In the genomic region with DNA sequence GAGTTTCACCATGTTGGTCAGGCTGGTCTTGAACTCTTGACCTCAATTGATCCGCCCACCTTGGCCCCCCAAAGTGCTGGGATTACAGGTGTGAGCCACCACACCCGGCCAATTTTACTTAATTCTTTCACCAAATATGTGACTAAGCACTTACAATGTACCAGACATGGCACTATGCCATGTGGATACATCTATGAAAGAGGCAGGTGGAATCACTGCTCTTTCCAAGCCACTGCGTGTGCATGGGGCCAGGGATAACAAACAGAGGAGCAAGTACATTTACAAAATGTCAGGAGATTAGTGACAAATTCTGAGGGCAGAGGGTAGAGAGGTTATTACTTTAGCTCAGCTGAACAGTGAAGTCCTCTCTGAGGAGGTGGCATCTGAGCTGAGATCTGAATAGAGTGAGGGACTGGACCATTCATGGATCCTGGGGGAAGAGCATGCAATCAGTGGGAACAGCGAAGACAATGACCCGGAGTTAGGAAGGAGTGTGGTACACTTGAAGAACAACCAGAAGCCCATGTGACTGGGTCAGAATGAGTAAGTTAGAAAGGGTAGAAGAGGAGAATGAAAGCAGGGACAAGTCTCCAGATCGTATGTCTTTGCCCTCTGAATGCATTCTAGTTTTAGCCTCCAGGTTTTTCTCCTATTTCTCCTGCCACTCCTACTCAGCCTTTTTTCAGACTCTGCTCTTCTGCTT, we compare ENCODE assay signal across 2 cellular contexts.
TF ChIP-seq lines count a peak whose summit lies in the region.

No MANE protein-coding gene starts in this region.

TF ChIP-seq in GM12878, 131 proteins besides CTCF, POLR2A, EP300 and RAD21 (continued from another document):
- TF ChIP-seq EED (IDR thresholded peaks at IDR 0.05; ENCODE audit: low read depth) = peak; percentile 55
- TF ChIP-seq RAD51 (IDR thresholded peaks at IDR 0.05) = 0 out of 2 replicates have a peak, but pooled peaks have one; percentile 20

TF ChIP-seq in GM23338, 12 proteins besides CTCF, POLR2A, EP300 and RAD21 (continued from another document):
- TF ChIP-seq, protein P1, sequence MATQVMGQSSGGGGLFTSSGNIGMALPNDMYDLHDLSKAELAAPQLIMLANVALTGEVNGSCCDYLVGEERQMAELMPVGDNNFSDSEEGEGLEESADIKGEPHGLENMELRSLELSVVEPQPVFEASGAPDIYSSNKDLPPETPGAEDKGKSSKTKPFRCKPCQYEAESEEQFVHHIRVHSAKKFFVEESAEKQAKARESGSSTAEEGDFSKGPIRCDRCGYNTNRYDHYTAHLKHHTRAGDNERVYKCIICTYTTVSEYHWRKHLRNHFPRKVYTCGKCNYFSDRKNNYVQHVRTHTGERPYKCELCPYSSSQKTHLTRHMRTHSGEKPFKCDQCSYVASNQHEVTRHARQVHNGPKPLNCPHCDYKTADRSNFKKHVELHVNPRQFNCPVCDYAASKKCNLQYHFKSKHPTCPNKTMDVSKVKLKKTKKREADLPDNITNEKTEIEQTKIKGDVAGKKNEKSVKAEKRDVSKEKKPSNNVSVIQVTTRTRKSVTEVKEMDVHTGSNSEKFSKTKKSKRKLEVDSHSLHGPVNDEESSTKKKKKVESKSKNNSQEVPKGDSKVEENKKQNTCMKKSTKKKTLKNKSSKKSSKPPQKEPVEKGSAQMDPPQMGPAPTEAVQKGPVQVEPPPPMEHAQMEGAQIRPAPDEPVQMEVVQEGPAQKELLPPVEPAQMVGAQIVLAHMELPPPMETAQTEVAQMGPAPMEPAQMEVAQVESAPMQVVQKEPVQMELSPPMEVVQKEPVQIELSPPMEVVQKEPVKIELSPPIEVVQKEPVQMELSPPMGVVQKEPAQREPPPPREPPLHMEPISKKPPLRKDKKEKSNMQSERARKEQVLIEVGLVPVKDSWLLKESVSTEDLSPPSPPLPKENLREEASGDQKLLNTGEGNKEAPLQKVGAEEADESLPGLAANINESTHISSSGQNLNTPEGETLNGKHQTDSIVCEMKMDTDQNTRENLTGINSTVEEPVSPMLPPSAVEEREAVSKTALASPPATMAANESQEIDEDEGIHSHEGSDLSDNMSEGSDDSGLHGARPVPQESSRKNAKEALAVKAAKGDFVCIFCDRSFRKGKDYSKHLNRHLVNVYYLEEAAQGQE (IDR thresholded peaks at IDR 0.05; ENCODE audit: unreplicated experiment) = no peak
- no peak for TF ChIP-seq NANOG (IDR thresholded peaks at IDR 0.05; ENCODE audit: borderline replicate concordance)
- TF ChIP-seq ZNF114 (CRISPR knock-in tag; IDR thresholded peaks at IDR 0.05) = no peak
- no peak for TF ChIP-seq POLR2AphosphoS5 (IDR thresholded peaks at IDR 0.05; ENCODE audit: low read depth)
- TF ChIP-seq, protein P2, sequence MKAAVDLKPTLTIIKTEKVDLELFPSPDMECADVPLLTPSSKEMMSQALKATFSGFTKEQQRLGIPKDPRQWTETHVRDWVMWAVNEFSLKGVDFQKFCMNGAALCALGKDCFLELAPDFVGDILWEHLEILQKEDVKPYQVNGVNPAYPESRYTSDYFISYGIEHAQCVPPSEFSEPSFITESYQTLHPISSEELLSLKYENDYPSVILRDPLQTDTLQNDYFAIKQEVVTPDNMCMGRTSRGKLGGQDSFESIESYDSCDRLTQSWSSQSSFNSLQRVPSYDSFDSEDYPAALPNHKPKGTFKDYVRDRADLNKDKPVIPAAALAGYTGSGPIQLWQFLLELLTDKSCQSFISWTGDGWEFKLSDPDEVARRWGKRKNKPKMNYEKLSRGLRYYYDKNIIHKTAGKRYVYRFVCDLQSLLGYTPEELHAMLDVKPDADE (IDR thresholded peaks at IDR 0.05) = no peak
- no peak for TF ChIP-seq JUNB (IDR thresholded peaks at IDR 0.05; ENCODE audit: unreplicated experiment)
